24 cellular contexts compared by ENCODE assay signal in the genomic region with DNA sequence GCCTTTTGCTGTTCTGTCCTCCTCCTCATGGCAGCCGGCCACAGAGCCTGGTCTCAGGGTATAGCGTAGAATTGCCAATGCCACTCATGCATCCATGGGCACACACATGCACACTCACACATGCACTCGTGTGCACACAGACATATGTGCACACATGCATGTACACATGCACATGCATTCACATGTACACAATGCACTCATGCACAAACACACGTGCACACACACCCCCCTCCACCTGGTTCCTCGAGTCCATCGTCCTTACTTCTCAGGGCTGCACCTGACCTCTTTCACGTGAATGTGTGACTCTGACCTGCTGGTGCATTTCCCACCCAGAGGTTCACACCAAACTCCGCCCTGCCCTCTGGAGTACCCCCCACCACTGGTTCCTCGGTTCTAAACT.
A peak's percentile ranks its signal among the peaks of the same experiment; 100 is the strongest.
DNase-seq lines count a peak whose midpoint lies in the region; ATAC-seq, FAIRE-seq and TF ChIP-seq lines count a peak whose summit lies in the region.
"Had no signal": no experiment of that assay in that cellular context is flagged by ENCODE, and none has a peak within 500 bp of the region (broad histone marks: within the 10 kb centered on the region; RNA-seq: fewer than 3 reads in every experiment).

No MANE protein-coding gene starts in this region.

- H3K36me3 Mint-ChIP-seq in activated CD4-positive, alpha-beta T cell treated with anti-CD3 and anti-CD28 coated beads, Interleukin-2, amount 10 ng/mL, durations not matched to agents 7 days and 5 days (ENCODE audit: low read depth) = peaks cover 75% of the 10 kb centered on the region
- peaks cover 37% of the 10 kb centered on the region for H3K36me3 Mint-ChIP-seq in CD4-positive, CD25-positive, alpha-beta regulatory T cell
- peaks cover 65% of the 10 kb centered on the region for H3K36me3 Mint-ChIP-seq in activated CD8-positive, alpha-beta T cell treated with anti-CD3 and anti-CD28 coated beads, Interleukin-2, amount 10 ng/mL, durations not matched to agents 7 days and 5 days (ENCODE audit: low read depth)
- H3K36me3 Mint-ChIP-seq in naive thymus-derived CD4-positive, alpha-beta T cell = peaks cover 4 to 44% (median 24%) of the 10 kb centered on the region in 5 donors
- H3K36me3 Mint-ChIP-seq: IgD-negative memory B cell had no signal

- H3K4me3 ChIP-seq in CD4-positive, CD25-positive, alpha-beta regulatory T cell (ENCODE audit: low read depth, low read length) = peak overlapping the region; percentile 62
- peak overlapping the region; percentile 10 for H3K4me3 ChIP-seq in naive thymus-derived CD4-positive, alpha-beta T cell (ENCODE audit: low read length)
- no peak overlapping the region for H3K4me3 ChIP-seq in kidney (ENCODE audit: low read length in 2 of 2)
- H3K4me3 ChIP-seq: hepatocyte, MG63, mucosa of descending colon had no signal

- no peak overlapping the region for H3K9ac ChIP-seq in kidney (ENCODE audit: low read length in 2 of 2)

- no peak for FAIRE-seq in kidney (lab: Jason Lieb, UNC)
- FAIRE-seq: islet of Langerhans had no signal

- peak overlapping the region; percentile 63 for H3K4me3 Mint-ChIP-seq in activated CD4-positive, alpha-beta T cell treated with anti-CD3 and anti-CD28 coated beads, Interleukin-2, amount 10 ng/mL, durations not matched to agents 7 days and 5 days
- H3K4me3 Mint-ChIP-seq in CD4-positive, CD25-positive, alpha-beta regulatory T cell = peak overlapping the region; percentile 62 to 89 (median 78)
- H3K4me3 Mint-ChIP-seq in activated CD8-positive, alpha-beta T cell treated with anti-CD3 and anti-CD28 coated beads, Interleukin-2, amount 10 ng/mL, durations not matched to agents 7 days and 5 days = peak overlapping the region; percentile 2
- H3K4me3 Mint-ChIP-seq in naive thymus-derived CD4-positive, alpha-beta T cell = peak overlapping the region; percentile 64 to 94 (median 88)

- H3K27ac Mint-ChIP-seq in activated CD4-positive, alpha-beta T cell treated with anti-CD3 and anti-CD28 coated beads, Interleukin-2, amount 10 ng/mL, durations not matched to agents 7 days and 5 days = peak overlapping the region; percentile 85
- peak overlapping the region; percentile 94 to 96 (median 96) for H3K27ac Mint-ChIP-seq in CD4-positive, CD25-positive, alpha-beta regulatory T cell
- peak overlapping the region; percentile 91 for H3K27ac Mint-ChIP-seq in activated CD8-positive, alpha-beta T cell treated with anti-CD3 and anti-CD28 coated beads, Interleukin-2, amount 10 ng/mL, durations not matched to agents 7 days and 5 days
- peak overlapping the region; percentile 86 to 100 (median 98) for H3K27ac Mint-ChIP-seq in naive thymus-derived CD4-positive, alpha-beta T cell

- H3K27ac ChIP-seq in CD4-positive, CD25-positive, alpha-beta regulatory T cell (ENCODE audit: insufficient read depth, low read length, poor library complexity, severe bottlenecking) = peak overlapping the region; percentile 75
- peak overlapping the region; percentile 85 for H3K27ac ChIP-seq in naive thymus-derived CD4-positive, alpha-beta T cell (ENCODE audit: low read depth, low read length)
- H3K27ac ChIP-seq in kidney (ENCODE audit: low read depth in 2 of 2, low read length in 2 of 2) (no peak overlapping the region), substantia nigra (ENCODE audit: low read depth, low read length, poor library complexity, severe bottlenecking) (no peak overlapping the region)
- H3K27ac ChIP-seq: hepatocyte had no signal

- peaks cover 99% of the 10 kb centered on the region for H3K4me1 Mint-ChIP-seq in activated CD4-positive, alpha-beta T cell treated with anti-CD3 and anti-CD28 coated beads, Interleukin-2, amount 10 ng/mL, durations not matched to agents 7 days and 5 days
- H3K4me1 Mint-ChIP-seq in CD4-positive, CD25-positive, alpha-beta regulatory T cell = peaks cover 24 to 99% (median 85%) of the 10 kb centered on the region in 4 donors
- peaks cover 100% of the 10 kb centered on the region for H3K4me1 Mint-ChIP-seq in activated CD8-positive, alpha-beta T cell treated with anti-CD3 and anti-CD28 coated beads, Interleukin-2, amount 10 ng/mL, durations not matched to agents 7 days and 5 days (ENCODE audit: low read depth)
- peaks cover 72 to 100% (median 99%) of the 10 kb centered on the region in 7 donors for H3K4me1 Mint-ChIP-seq in naive thymus-derived CD4-positive, alpha-beta T cell

- peaks cover 100% of the 10 kb centered on the region for H3K4me1 ChIP-seq in CD4-positive, CD25-positive, alpha-beta regulatory T cell (ENCODE audit: control insufficient read depth, insufficient read depth, low read length, poor library complexity, severe bottlenecking)
- H3K4me1 ChIP-seq in naive thymus-derived CD4-positive, alpha-beta T cell (ENCODE audit: control insufficient read depth in 2 of 2, insufficient read depth in 2 of 2, low read length in 2 of 2) = peaks cover 92 to 98% of the 10 kb centered on the region in 2 donors
- peaks cover 0 to 7% of the 10 kb centered on the region in 2 donors for H3K4me1 ChIP-seq in kidney (ENCODE audit: control insufficient read depth in 1 of 2, insufficient read depth in 1 of 2, low read depth in 1 of 2, low read length in 2 of 2)

- CTCF ChIA-PET in activated CD4-positive, alpha-beta T cell treated with anti-CD3 and anti-CD28 coated beads, Interleukin-2, amount 10 ng/mL, durations not matched to agents 7 days and 5 days (lab: Charles Lee) = interaction anchor here (0.7 kb wide), 1 partner anchor 15 kb away, joined by 3 read pairs; no protein-coding TSS in a partner anchor
- CTCF ChIA-PET in activated CD8-positive, alpha-beta T cell treated with anti-CD3 and anti-CD28 coated beads, Interleukin-2, amount 10 ng/mL, durations not matched to agents 7 days and 5 days (lab: Charles Lee) = no interaction called here
- CTCF ChIA-PET in naive thymus-derived CD4-positive, alpha-beta T cell (lab: Charles Lee) = interaction anchor here (0.9 kb wide), 1 partner anchor 11 kb away, joined by 3 read pairs; no protein-coding TSS in a partner anchor

- no peaks in the 10 kb centered on the region for H3K9me3 ChIP-seq in CD4-positive, CD25-positive, alpha-beta regulatory T cell (ENCODE audit: control insufficient read depth in 2 of 2, low read length in 2 of 2)
- no peaks in the 10 kb centered on the region for H3K9me3 ChIP-seq in naive thymus-derived CD4-positive, alpha-beta T cell (ENCODE audit: control insufficient read depth in 2 of 3, low read length in 3 of 3)
- no peaks in the 10 kb centered on the region for H3K9me3 ChIP-seq in kidney (ENCODE audit: control insufficient read depth in 1 of 2, low read length in 2 of 2)
- H3K9me3 ChIP-seq: MG63, mucosa of descending colon had no signal

- no peaks in the 10 kb centered on the region for H3K27me3 Mint-ChIP-seq in activated CD4-positive, alpha-beta T cell treated with anti-CD3 and anti-CD28 coated beads, Interleukin-2, amount 10 ng/mL, durations not matched to agents 7 days and 5 days
- no peaks in the 10 kb centered on the region for H3K27me3 Mint-ChIP-seq in CD4-positive, CD25-positive, alpha-beta regulatory T cell
- no peaks in the 10 kb centered on the region for H3K27me3 Mint-ChIP-seq in activated CD8-positive, alpha-beta T cell treated with anti-CD3 and anti-CD28 coated beads, Interleukin-2, amount 10 ng/mL, durations not matched to agents 7 days and 5 days (ENCODE audit: low read depth)
- no peaks in the 10 kb centered on the region for H3K27me3 Mint-ChIP-seq in naive thymus-derived CD4-positive, alpha-beta T cell
- H3K27me3 Mint-ChIP-seq: IgD-negative memory B cell had no signal

- POLR2A ChIA-PET in activated CD4-positive, alpha-beta T cell treated with anti-CD3 and anti-CD28 coated beads, Interleukin-2, amount 10 ng/mL, durations not matched to agents 7 days and 5 days (lab: Charles Lee) = no interaction called here
- POLR2A ChIA-PET in activated CD8-positive, alpha-beta T cell treated with anti-CD3 and anti-CD28 coated beads, Interleukin-2, amount 10 ng/mL, durations not matched to agents 7 days and 5 days (lab: Charles Lee) = no interaction called here
- POLR2A ChIA-PET in naive thymus-derived CD4-positive, alpha-beta T cell (lab: Charles Lee) = interaction anchor here (23.0 to 69.0 kb wide), 3 partner anchors 2 to 55 kb away, joined by 396 to 2458 read pairs (median 2458); partner anchors contain the start of gene BCL11B

- no peak for DNase-seq in activated CD4-positive, alpha-beta T cell treated with anti-CD3 and anti-CD28 coated beads, Interleukin-2, amount 10 ng/mL, durations not matched to agents 7 days and 5 days
- no peak for DNase-seq in activated CD4-positive, alpha-beta T cell treated with anti-CD3 and anti-CD28 coated beads for 4 hours
- DNase-seq in CD4-positive, CD25-positive, alpha-beta regulatory T cell = no peak
- no peak for DNase-seq in activated CD8-positive, alpha-beta T cell treated with anti-CD3 and anti-CD28 coated beads, Interleukin-2, amount 10 ng/mL, durations not matched to agents 7 days and 5 days
- DNase-seq in naive thymus-derived CD4-positive, alpha-beta T cell = no peak
- DNase-seq in kidney = no peak
- no peak for DNase-seq in substantia nigra (lab: John Stamatoyannopoulos, UW)
- no peak for DNase-seq in COLO829 (ENCODE audit: low spot score)
- DNase-seq: activated CD4-positive, alpha-beta T cell treated with anti-CD3 and anti-CD28 coated beads, Interleukin-2, amount 50 U/mL, for 1 hour; anterior cingulate cortex; C1 segment of cervical spinal cord; central memory CD4-positive, alpha-beta T cell; foreskin melanocyte; GDM1; MG63; NCI-H1436; NCI-H524 treated with DMSO at 0.1 percent for 48 hours; nucleus accumbens; stimulated activated CD4-positive, alpha-beta T cell treated with anti-CD3 and anti-CD28 coated beads, Interleukin-4, amount 100 ng/mL, for 4 hours had no signal

- H3K9me3 Mint-ChIP-seq in activated CD4-positive, alpha-beta T cell treated with anti-CD3 and anti-CD28 coated beads, Interleukin-2, amount 10 ng/mL, durations not matched to agents 7 days and 5 days = no peaks in the 10 kb centered on the region
- H3K9me3 Mint-ChIP-seq in CD4-positive, CD25-positive, alpha-beta regulatory T cell = peaks cover 0 to 1% (median 0%) of the 10 kb centered on the region in 7 donors
- H3K9me3 Mint-ChIP-seq in activated CD8-positive, alpha-beta T cell treated with anti-CD3 and anti-CD28 coated beads, Interleukin-2, amount 10 ng/mL, durations not matched to agents 7 days and 5 days (ENCODE audit: insufficient read depth) = no peaks in the 10 kb centered on the region
- H3K9me3 Mint-ChIP-seq in naive thymus-derived CD4-positive, alpha-beta T cell = peaks cover 0 to 12% (median 0%) of the 10 kb centered on the region in 11 donors

- no peak for TF ChIP-seq CTCF in kidney (IDR thresholded peaks at IDR 0.05; ENCODE audit: borderline replicate concordance, extremely low read depth, insufficient read depth)

- H3K27me3 ChIP-seq in CD4-positive, CD25-positive, alpha-beta regulatory T cell (ENCODE audit: control insufficient read depth, insufficient read depth, low read length) = no peaks in the 10 kb centered on the region
- H3K27me3 ChIP-seq in naive thymus-derived CD4-positive, alpha-beta T cell (ENCODE audit: control insufficient read depth in 2 of 2, insufficient read depth in 2 of 2, low read length in 2 of 2) = no peaks in the 10 kb centered on the region
- H3K27me3 ChIP-seq: hepatocyte, MG63 had no signal

- peaks cover 31% of the 10 kb centered on the region for H3K36me3 ChIP-seq in CD4-positive, CD25-positive, alpha-beta regulatory T cell (ENCODE audit: control insufficient read depth, insufficient read depth, low read length)
- H3K36me3 ChIP-seq in naive thymus-derived CD4-positive, alpha-beta T cell (ENCODE audit: control insufficient read depth in 2 of 3, insufficient read depth in 3 of 3, low read length in 3 of 3) = peaks cover 0 to 41% (median 6%) of the 10 kb centered on the region in 3 experiments
- no peaks in the 10 kb centered on the region for H3K36me3 ChIP-seq in kidney (ENCODE audit: control insufficient read depth in 1 of 2, insufficient read depth in 2 of 2, low read length in 2 of 2)
- H3K36me3 ChIP-seq: MG63 had no signal

- ATAC-seq in CD4-positive, CD25-positive, alpha-beta regulatory T cell (ENCODE audit: low read depth in 2 of 2) = no peak
- no peak for ATAC-seq in activated CD8-positive, alpha-beta T cell treated with anti-CD3 and anti-CD28 coated beads, Interleukin-2, amount 10 ng/mL, durations not matched to agents 7 days and 5 days
- ATAC-seq in naive thymus-derived CD4-positive, alpha-beta T cell = no peak
- ATAC-seq: mucosa of descending colon, SK-N-SH treated with all-trans-retinoic acid at 6 μM for 48 hours had no signal

- intact Hi-C loops in naive thymus-derived CD4-positive, alpha-beta T cell (cut with micrococcal nuclease) = no loop called here
- intact Hi-C loops in kidney (cut with DNase I) = no loop called here

Comparison
In these comparisons a context has a peak if more than half of its experiments do, and no peak if none do; other contexts are left out.
1. H3K4me3 Mint-ChIP-seq: peak in every context shown above with its lines; median percentile 88 in naive thymus-derived CD4-positive, alpha-beta T cell; 78 in CD4-positive, CD25-positive, alpha-beta regulatory T cell; 63 in activated CD4-positive, alpha-beta T cell treated with anti-CD3 and anti-CD28 coated beads, Interleukin-2, amount 10 ng/mL, durations not matched to agents 7 days and 5 days; 2 in activated CD8-positive, alpha-beta T cell treated with anti-CD3 and anti-CD28 coated beads, Interleukin-2, amount 10 ng/mL, durations not matched to agents 7 days and 5 days.
2. H3K27ac ChIP-seq: peak in CD4-positive, CD25-positive, alpha-beta regulatory T cell (single experiment) and naive thymus-derived CD4-positive, alpha-beta T cell (single experiment); none in kidney (0 of 2) and substantia nigra (single experiment).
3. H3K4me3 ChIP-seq: peak in CD4-positive, CD25-positive, alpha-beta regulatory T cell (single experiment) and naive thymus-derived CD4-positive, alpha-beta T cell (single experiment); none in kidney (0 of 2).
4. Peak in every context shown above with its lines, with median percentiles within 50 percentile points of each other: H3K27ac Mint-ChIP-seq.